Comparison of ENCODE assay signal across 34 cellular contexts in the genomic region with DNA sequence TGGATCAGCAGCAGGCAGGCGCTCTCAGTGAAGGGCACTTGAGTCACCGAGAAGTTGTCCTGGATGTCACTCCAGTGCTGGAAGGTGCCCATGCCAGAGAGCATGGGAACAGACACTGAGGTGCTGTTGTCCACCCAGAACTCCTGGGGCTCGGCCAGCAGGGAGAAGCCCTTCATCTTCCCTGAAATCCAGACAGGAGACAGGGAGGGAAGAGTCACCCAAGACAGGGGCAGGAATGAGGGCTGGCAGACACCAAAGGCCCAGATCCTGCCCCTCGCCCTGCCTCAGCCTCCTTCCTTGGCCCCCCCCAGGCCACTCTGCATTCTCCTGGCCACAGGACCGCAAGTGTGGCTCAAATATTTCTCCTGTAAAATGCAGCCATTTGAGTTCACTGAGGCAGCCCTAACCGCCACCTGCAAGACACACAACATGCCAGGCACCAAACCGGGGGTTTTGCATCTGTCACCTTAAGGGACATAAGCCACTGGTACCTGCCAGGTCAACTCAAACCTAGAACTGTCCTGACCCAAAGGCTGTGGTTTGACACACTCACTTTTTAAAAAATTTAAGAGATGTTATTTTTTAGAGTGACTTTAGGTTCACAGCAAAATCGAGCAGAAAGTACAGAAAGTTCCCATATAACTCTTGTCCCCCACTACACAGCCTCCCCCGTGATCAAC. TPM values are rescaled to one million over a fixed set of nuclear protein-coding genes. Genes with fewer than 3 reads are reported as not detected.
"Had no signal": no experiment of that assay in that cellular context is flagged by ENCODE, and none has a peak within 500 bp of the region (broad histone marks: within the 10 kb centered on the region; RNA-seq: fewer than 3 reads in every experiment).

No MANE protein-coding gene starts in this region.

- H3K27me3 ChIP-seq: body of pancreas, dorsolateral prefrontal cortex, heart left ventricle had no signal

- H3K4me3 Mint-ChIP-seq: activated B cell treated with CpG ODN at 0.5 μM for 24 hours; activated CD8-positive, alpha-beta T cell treated with anti-CD3 and anti-CD28 coated beads for 36 hours; activated naive CD8-positive, alpha-beta T cell; activated T-cell treated with anti-CD3 and anti-CD28 coated beads, Interleukin-2, amount 50 U/mL, for 4 hours; activated T-helper 17 cell treated with anti-CD3 and anti-CD28 coated beads, Interleukin-2, amount 50 U/mL, for 72 hours; dendritic cell treated with granulocyte-macrophage colony-stimulating factor and Interleukin-4, amounts not matched to agents 40 ng/mL and 50 ng/mL, for 4 days; endodermal cell; T-helper 17 cell; T-helper 2 cell treated with Interferon-gamma antibody and Interleukin-4, amounts not matched to agents 5 μg/mL and 100 μg/mL, for 36 hours had no signal

- H3K36me3 ChIP-seq: WERI-Rb-1 had no signal

- H3K27ac ChIP-seq: body of pancreas, coronary artery, heart left ventricle, WERI-Rb-1 had no signal

- H3K36me3 Mint-ChIP-seq: activated naive CD8-positive, alpha-beta T cell had no signal

- ATAC-seq: activated CD4-positive, CD25-positive, alpha-beta regulatory T cell treated with anti-CD3 and anti-CD28 coated beads, Interleukin-2, amount 50 U/mL, for 24 hours; activated CD8-positive, alpha-beta T cell treated with anti-CD3 and anti-CD28 coated beads for 36 hours; activated T-cell treated with anti-CD3 and anti-CD28 coated beads, Interleukin-2, amount 50 U/mL, for 4 hours; activated T-helper 17 cell treated with anti-CD3 and anti-CD28 coated beads, Interleukin-2, amount 50 U/mL, for 72 hours; body of pancreas; esophagus mucosa; heart left ventricle; T-helper 17 cell had no signal

- H3K9me3 ChIP-seq: body of pancreas, heart left ventricle had no signal

- H3K9me3 Mint-ChIP-seq: activated B cell treated with CpG ODN at 0.5 μM for 24 hours; activated CD8-positive, alpha-beta T cell treated with anti-CD3 and anti-CD28 coated beads for 36 hours; activated T-cell treated with anti-CD3 and anti-CD28 coated beads, Interleukin-2, amount 50 U/mL, for 4 hours; activated T-helper 17 cell treated with anti-CD3 and anti-CD28 coated beads, Interleukin-2, amount 50 U/mL, for 72 hours; dendritic cell treated with granulocyte-macrophage colony-stimulating factor and Interleukin-4, amounts not matched to agents 40 ng/mL and 50 ng/mL, for 4 days; endodermal cell; T-helper 2 cell treated with Interferon-gamma antibody and Interleukin-4, amounts not matched to agents 5 μg/mL and 100 μg/mL, for 36 hours had no signal

- H3K4me3 ChIP-seq: body of pancreas, coronary artery had no signal

- DNase-seq: activated B cell treated with CpG ODN at 0.5 μM for 24 hours; activated CD4-positive, alpha-beta T cell treated with anti-CD3 and anti-CD28 coated beads for 48 hours; activated CD4-positive, alpha-beta T cell treated with anti-CD3 and anti-CD28 coated beads, Interleukin-2, amount 50 U/mL, for 1 hour; activated CD4-positive, alpha-beta T cell treated with anti-CD3 and anti-CD28 coated beads, Interleukin-2, amount 50 U/mL, for 48 hours; activated CD8-positive, alpha-beta memory T cell treated with anti-CD3 and anti-CD28 coated beads for 24 hours; activated CD8-positive, alpha-beta T cell treated with anti-CD3 and anti-CD28 coated beads for 36 hours; activated effector memory CD4-positive, alpha-beta T cell treated with Interleukin-2 at 50 U/mL for 16 hours; activated gamma-delta T cell treated with Interleukin-2 at 50 U/mL for 16 hours; activated naive CD4-positive, alpha-beta T cell treated with anti-CD3 and anti-CD28 coated beads, Interleukin-2, amount 50 U/mL, for 16 hours; activated naive CD4-positive, alpha-beta T cell treated with Interleukin-2 at 50 U/mL for 16 hours; activated T-cell treated with anti-CD3 and anti-CD28 coated beads, Interleukin-2, amount 50 U/mL, for 4 hours; amniotic stem cell; anterior cingulate cortex; body of pancreas; central memory CD4-positive, alpha-beta T cell; cerebellar nuclear complex; dorsolateral prefrontal cortex; effector memory CD4-positive, alpha-beta T cell; endodermal cell; foreskin fibroblast; heart left ventricle; T-helper 1 cell; T-helper 17 cell; T1000; WERI-Rb-1 had no signal

- H3K4me1 ChIP-seq: body of pancreas had no signal

- H3K4me1 Mint-ChIP-seq: activated B cell treated with CpG ODN at 0.5 μM for 24 hours had no signal

- FAIRE-seq: frontal cortex had no signal

- H3K27ac Mint-ChIP-seq: activated B cell treated with CpG ODN at 0.5 μM for 24 hours; activated CD8-positive, alpha-beta T cell treated with anti-CD3 and anti-CD28 coated beads for 36 hours; activated naive CD8-positive, alpha-beta T cell; activated T-helper 17 cell treated with anti-CD3 and anti-CD28 coated beads, Interleukin-2, amount 50 U/mL, for 72 hours; dendritic cell treated with granulocyte-macrophage colony-stimulating factor and Interleukin-4, amounts not matched to agents 40 ng/mL and 50 ng/mL, for 4 days; endodermal cell; T-helper 17 cell; T-helper 2 cell treated with Interferon-gamma antibody and Interleukin-4, amounts not matched to agents 5 μg/mL and 100 μg/mL, for 36 hours had no signal

RNA-seq across cellular contexts. Expression of gene AGT, which starts 7.8 kb away (rescaled TPM):
- total RNA-seq: activated B cell treated with CpG ODN at 0.5 μM for 24 hours; activated CD8-positive, alpha-beta T cell treated with anti-CD3 and anti-CD28 coated beads for 36 hours; activated T-helper 17 cell treated with anti-CD3 and anti-CD28 coated beads, Interleukin-2, amount 50 U/mL, for 72 hours; endodermal cell; T-helper 17 cell had no signal

RNA-seq across cellular contexts. Expression of gene CAPN9, which starts 41.0 kb away (rescaled TPM):
- total RNA-seq: activated B cell treated with CpG ODN at 0.5 μM for 24 hours; activated CD8-positive, alpha-beta T cell treated with anti-CD3 and anti-CD28 coated beads for 36 hours; activated T-cell treated with anti-CD3 and anti-CD28 coated beads, Interleukin-2, amount 50 U/mL, for 4 hours; activated T-helper 17 cell treated with anti-CD3 and anti-CD28 coated beads, Interleukin-2, amount 50 U/mL, for 72 hours; epithelial cell of proximal tubule; esophagus mucosa; T-helper 17 cell had no signal
